ENCODE assay signal across 8 cellular contexts in genomic region chr2:131492418-131493198, GRCh38.
DNase-seq lines count a peak whose midpoint lies in the region; ATAC-seq and TF ChIP-seq lines count a peak whose summit lies in the region.

No MANE protein-coding gene starts in this region.

- ATAC-seq in GM18517 (IDR thresholded peaks at IDR 0.05; ENCODE audit: unreplicated experiment) (peak; percentile 74), HG03039 (IDR thresholded peaks at IDR 0.05; ENCODE audit: unreplicated experiment) (peak; percentile 69)

- DNase-seq in 8988T (peak; percentile 91), NCI-H2029 treated with DMSO at 0.1 percent for 48 hours (lab: John Stamatoyannopoulos, UW) (peak; percentile 89), T1000 (lab: John Stamatoyannopoulos, UW) (peak; percentile 91), astrocyte of the hippocampus (ENCODE audit: low read depth, low spot score) (peak; percentile 96), hypothalamus (lab: John Stamatoyannopoulos, UW) (peak; percentile 47 to 97 (median 81)), retinal pigment epithelial cell (ENCODE audit: low read depth) (peak; percentile 83)

- peak; percentile 75 for TF ChIP-seq CTCF in retinal pigment epithelial cell (conservative IDR thresholded peaks at IDR 0.05; ENCODE audit: low read depth, low read length)

- peak overlapping the region; percentile 85 for H3K4me3 ChIP-seq in retinal pigment epithelial cell (ENCODE audit: low read length)

Comparison
In these comparisons a context has a peak if more than half of its experiments do, and no peak if none do; other contexts are left out.
1. Peak in every context shown above with its lines: DNase-seq, ATAC-seq and H3K4me3 ChIP-seq.